ENCODE assay signal across 18 cellular contexts in the genomic region with DNA sequence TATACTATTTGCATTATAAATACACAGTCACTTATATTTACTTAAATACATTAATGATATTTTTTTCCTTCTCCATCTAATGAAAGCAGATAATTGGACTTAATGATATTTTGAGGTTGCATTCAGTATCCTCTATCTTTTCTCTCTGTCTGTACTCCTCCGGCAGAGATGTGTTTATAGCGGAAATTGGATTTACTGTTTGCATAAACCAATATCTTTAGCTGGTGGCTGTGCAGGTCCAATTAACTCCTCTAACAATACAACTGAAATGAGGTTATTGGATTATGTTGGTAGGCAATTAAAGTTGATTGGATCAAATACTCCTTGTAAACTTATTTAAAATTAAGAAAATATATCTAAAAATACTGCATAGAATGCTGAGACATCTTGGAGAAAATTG.
"Had no signal": no experiment of that assay in that cellular context is flagged by ENCODE, and none has a peak within 500 bp of the region (broad histone marks: within the 10 kb centered on the region; RNA-seq: fewer than 3 reads in every experiment).

No MANE protein-coding gene starts in this region.

- DNase-seq: dermis blood vessel endothelial cell; dorsolateral prefrontal cortex; effector CD4-positive, alpha-beta T cell; effector memory CD4-positive, alpha-beta T cell; foreskin melanocyte; gastrocnemius medialis; glutamatergic neuron; head of caudate nucleus; heart right ventricle; hippocampal formation; left cardiac atrium; left lung; left ventricle myocardium superior; lower lobe of right lung; mesenchymal stem cell; mucosa of descending colon; naive B cell; naive thymus-derived CD8-positive, alpha-beta T cell had no signal

- ATAC-seq: gastrocnemius medialis; heart right ventricle; left cardiac atrium; left lung; left ventricle myocardium superior; lower lobe of right lung; mucosa of descending colon; naive thymus-derived CD8-positive, alpha-beta T cell had no signal
